1 cellular context compared by ENCODE assay signal in genomic region chr4:69584135-69584534, GRCh38.
TF ChIP-seq lines count a peak whose summit lies in the region.

No MANE protein-coding gene starts in this region.

TF ChIP-seq in HepG2, 621 proteins besides CTCF, POLR2A, EP300 and RAD21:
- no peak for TF ChIP-seq GABPA (IDR thresholded peaks at IDR 0.05; ENCODE audit: low read depth, low read length)
- TF ChIP-seq GABPA (CRISPR knock-in tag; IDR thresholded peaks at IDR 0.05; ENCODE audit: low read depth): no peak
- no peak for TF ChIP-seq MNT (IDR thresholded peaks at IDR 0.05)
- no peak for TF ChIP-seq SRF (IDR thresholded peaks at IDR 0.05; ENCODE audit: low read depth, low read length)
- no peak for TF ChIP-seq DR1 (CRISPR knock-in tag; IDR thresholded peaks at IDR 0.05)
- TF ChIP-seq ZFP91 (CRISPR knock-in tag; IDR thresholded peaks at IDR 0.05; ENCODE audit: borderline replicate concordance): no peak
- TF ChIP-seq ZNF274 (CRISPR knock-in tag; IDR thresholded peaks at IDR 0.05): no peak
- TF ChIP-seq PLRG1 (conservative IDR thresholded peaks at IDR 0.05): no peak
- TF ChIP-seq ZNF563 (CRISPR knock-in tag; IDR thresholded peaks at IDR 0.05): no peak
- TF ChIP-seq ZHX1 (CRISPR knock-in tag; IDR thresholded peaks at IDR 0.05; ENCODE audit: low read depth): no peak
- no peak for TF ChIP-seq ESRRA (CRISPR knock-in tag; IDR thresholded peaks at IDR 0.05; ENCODE audit: low read depth)
- no peak for TF ChIP-seq ZBTB39 (CRISPR knock-in tag; IDR thresholded peaks at IDR 0.05)
- no peak for TF ChIP-seq EED (CRISPR knock-in tag; IDR thresholded peaks at IDR 0.05)
- no peak for TF ChIP-seq ZNF180 (CRISPR knock-in tag; IDR thresholded peaks at IDR 0.05; ENCODE audit: borderline replicate concordance, low read depth)
